Comparison of ENCODE assay signal across 1 cellular context in genomic region chr7:7609330-7609729, GRCh38.
TF ChIP-seq lines count a peak whose summit lies in the region.

No MANE protein-coding gene starts in this region.

TF ChIP-seq in GM23338, 12 proteins besides CTCF, POLR2A, EP300 and RAD21:
- TF ChIP-seq ZNF462 (CRISPR knock-in tag; IDR thresholded peaks at IDR 0.05) (no peak), EZH2phosphoT487 (IDR thresholded peaks at IDR 0.05; ENCODE audit: unreplicated experiment) (no peak), REST (IDR thresholded peaks at IDR 0.05; ENCODE audit: unreplicated experiment) (no peak), STAT1 (IDR thresholded peaks at IDR 0.05; ENCODE audit: unreplicated experiment) (no peak), JUNB (IDR thresholded peaks at IDR 0.05; ENCODE audit: unreplicated experiment) (no peak), ETS1 (IDR thresholded peaks at IDR 0.05) (no peak), ZNF331 (CRISPR knock-in tag; IDR thresholded peaks at IDR 0.05; ENCODE audit: low read depth) (no peak), NANOG (IDR thresholded peaks at IDR 0.05; ENCODE audit: borderline replicate concordance) (no peak), EZH2 (IDR thresholded peaks at IDR 0.05; ENCODE audit: low read depth, unreplicated experiment) (no peak), ZNF114 (CRISPR knock-in tag; IDR thresholded peaks at IDR 0.05) (no peak), CREB1 (CRISPR knock-in tag; IDR thresholded peaks at IDR 0.05; ENCODE audit: low read depth) (no peak), POLR2AphosphoS5 (IDR thresholded peaks at IDR 0.05; ENCODE audit: low read depth) (no peak)
